ENCODE assay signal across 9 cellular contexts in the genomic region with DNA sequence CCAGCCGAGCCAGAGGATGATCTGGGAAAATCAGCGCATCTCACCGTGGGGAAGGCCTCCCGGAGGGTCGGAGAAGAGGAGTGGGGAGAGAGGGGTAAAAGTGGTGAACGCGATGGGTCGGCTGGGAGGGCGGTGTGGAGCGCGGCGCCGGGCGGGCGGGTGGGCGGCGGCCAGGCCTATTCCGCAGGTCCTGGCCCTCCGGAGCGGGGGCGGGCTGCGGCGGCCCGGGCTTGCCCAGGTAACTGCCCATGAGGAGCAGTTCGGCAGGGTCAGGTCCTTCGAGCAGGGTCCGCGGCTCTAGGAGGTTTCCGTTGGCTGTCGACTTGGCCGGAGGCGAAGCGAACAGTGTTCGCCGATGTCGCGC. TPM values are rescaled to one million over a fixed set of nuclear protein-coding genes. Genes with fewer than 3 reads are reported as not detected.
A peak's percentile ranks its signal among the peaks of the same experiment; 100 is the strongest.
DNase-seq lines count a peak whose midpoint lies in the region; ATAC-seq and TF ChIP-seq lines count a peak whose summit lies in the region.
"Not testable (repeated sequence)": the region's sequence is repeated elsewhere in the genome, so short reads cannot be mapped to it uniquely, and the experiment has no call there.
"Had no signal": no experiment of that assay in that cellular context is flagged by ENCODE, and none has a peak within 500 bp of the region (broad histone marks: within the 10 kb centered on the region; RNA-seq: fewer than 3 reads in every experiment).

No MANE protein-coding gene starts in this region.

- peak overlapping the region; percentile 60; the same call in 1 of the 2 replicates for H3K4me2 ChIP-seq in DND-41 (ENCODE audit: insufficient read depth, low read length)

- H3K27me3 Mint-ChIP-seq in MCF 10A (ENCODE audit: insufficient read depth, unreplicated experiment); natural killer cell (ENCODE audit: low read depth in 2 of 2): not testable (repeated sequence)

- not testable (repeated sequence) for H3K9me3 Mint-ChIP-seq in MCF 10A (ENCODE audit: unreplicated experiment); natural killer cell

- H3K79me2 ChIP-seq in DND-41 (ENCODE audit: insufficient read depth, low read length): peaks cover 16% of the 10 kb centered on the region; the same call in 1 of the 2 replicates

- not testable (repeated sequence) for TF ChIP-seq CTCF in DND-41 (IDR thresholded peaks at IDR 0.05; ENCODE audit: borderline replicate concordance, extremely low read depth, low read length, poor library complexity, severe bottlenecking); VCaP (conservative IDR thresholded peaks at IDR 0.05); MCF 10A (IDR thresholded peaks at IDR 0.05; ENCODE audit: unreplicated experiment); heart left ventricle (IDR thresholded peaks at IDR 0.05); natural killer cell (IDR thresholded peaks at IDR 0.05); testis (IDR thresholded peaks at IDR 0.05)

- not testable (repeated sequence) for H2AFZ ChIP-seq in DND-41 (ENCODE audit: low read depth, low read length)

- POLR2A ChIA-PET in MCF 10A (lab: Yijun Ruan, JAX): not testable (repeated sequence)

- WGBS in heart left ventricle, 4 donors: 0 to 1% (median 0%) methylated on average over 5 to 20 of the region's 37 CpGs
- 0% methylated on average over 1 to 9 of the region's 37 CpGs for WGBS in testis, 2 donors

- peak overlapping the region; percentile 57 for H3K9ac ChIP-seq in DND-41 (ENCODE audit: low read depth, low read length)

- peak; percentile 59 for ATAC-seq in DND-41 (ENCODE audit: insufficient read depth, low read depth)
- peak; percentile 45 for ATAC-seq in GM21786 (IDR thresholded peaks at IDR 0.05; ENCODE audit: unreplicated experiment)
- peak; percentile 44 for ATAC-seq in HG03439 (IDR thresholded peaks at IDR 0.05; ENCODE audit: unreplicated experiment)
- peak; percentile 29 to 71 (median 51) for ATAC-seq in heart left ventricle
- peak; percentile 37 to 48 (median 40) for ATAC-seq in natural killer cell

- H3K4me1 ChIP-seq in DND-41 (ENCODE audit: insufficient read depth, low read length): peaks cover 12% of the 10 kb centered on the region
- H3K4me1 ChIP-seq in heart left ventricle, testis: not testable (repeated sequence)

- H3K36me3 Mint-ChIP-seq in MCF 10A (ENCODE audit: insufficient read depth, unreplicated experiment): peaks cover 41% of the 10 kb centered on the region
- not testable (repeated sequence) for H3K36me3 Mint-ChIP-seq in natural killer cell

- H3K4me3 ChIP-seq in DND-41 (ENCODE audit: low read depth in 1 of 2, low read length in 2 of 2): peak overlapping the region; percentile 16 to 57; a peak in 3 of 4 replicates
- H3K4me3 ChIP-seq in heart left ventricle: peak overlapping the region; percentile 38 to 73 (median 64)
- H3K4me3 ChIP-seq in testis: peak overlapping the region; percentile 62 to 63

- not testable (repeated sequence) for H4K20me1 ChIP-seq in DND-41 (ENCODE audit: insufficient read depth, low read length)

- H3K9me3 ChIP-seq in DND-41 (ENCODE audit: insufficient read depth, low read length, severe bottlenecking); heart left ventricle; testis: not testable (repeated sequence)

- not testable (repeated sequence) for TF ChIP-seq POLR2A in heart left ventricle (IDR thresholded peaks at IDR 0.05); testis (IDR thresholded peaks at IDR 0.05)

- not testable (repeated sequence) for BruUV-seq in MCF 10A (replicated peaks; lab: Mats Ljungman, UMichigan)

- not testable (repeated sequence) for H3K27me3 ChIP-seq in DND-41 (ENCODE audit: insufficient read depth, low read length, poor library complexity); heart left ventricle; testis

- intact Hi-C loops in MCF 10A (cut with micrococcal nuclease); heart left ventricle (cut with DNase I); natural killer cell (cut with micrococcal nuclease); testis (cut with DNase I; ENCODE audit: low total_unique reads): not testable (repeated sequence)

- peaks cover 36% of the 10 kb centered on the region for H3K36me3 ChIP-seq in DND-41 (ENCODE audit: insufficient read depth, low read length)
- peaks cover 0 to 42% (median 37%) of the 10 kb centered on the region in 9 donors for H3K36me3 ChIP-seq in heart left ventricle
- H3K36me3 ChIP-seq in testis (ENCODE audit: low read depth, missing control alignments): not testable (repeated sequence)

- CTCF ChIA-PET in MCF 10A (lab: Yijun Ruan, JAX): not testable (repeated sequence)

- DNase-seq in DND-41; MCF 10A (ENCODE audit: unreplicated experiment); heart left ventricle; natural killer cell; testis: not testable (repeated sequence)

- not testable (repeated sequence) for H3K4me1 Mint-ChIP-seq in MCF 10A (ENCODE audit: insufficient read depth, unreplicated experiment)
- peaks cover 6 to 11% of the 10 kb centered on the region in 2 donors for H3K4me1 Mint-ChIP-seq in natural killer cell

- H3K4me3 Mint-ChIP-seq in MCF 10A (ENCODE audit: unreplicated experiment): peak overlapping the region; percentile 64
- H3K4me3 Mint-ChIP-seq in natural killer cell: peak overlapping the region; percentile 81

- H3K27ac ChIP-seq in DND-41 (ENCODE audit: low read length): not testable (repeated sequence)
- peak overlapping the region; percentile 49 for H3K27ac ChIP-seq in VCaP
- H3K27ac ChIP-seq in heart left ventricle: peak overlapping the region in 8 of 12 donors; percentile 73 to 92 (median 83)
- H3K27ac ChIP-seq in testis: peak overlapping the region in 1 of 2 donors; percentile 81

- H3K27ac Mint-ChIP-seq in MCF 10A (ENCODE audit: low read depth, unreplicated experiment): not testable (repeated sequence)
- peak overlapping the region in 1 of 2 donors; percentile 75 for H3K27ac Mint-ChIP-seq in natural killer cell

RNA-seq across cellular contexts. Expression of a gene that starts 44.0 kb away (rescaled TPM):
- total RNA-seq in MCF 10A (2022): 41.5 and 42.3 TPM in 2 replicates
- total RNA-seq in heart left ventricle: 10 to 100 TPM; 10.8 to 33.2 (median 19.9) TPM
- 10 to 100 TPM in 1 of 2 donors, 1 to 10 TPM in 1; 10.0 to 17.4 TPM for polyA plus RNA-seq in heart left ventricle
- 100 to 1,000 TPM; 108 to 136 (median 112) TPM for total RNA-seq in natural killer cell
- total RNA-seq in testis: 10 to 100 TPM; 48.9 to 55.5 TPM
- 36.5 TPM for polyA plus RNA-seq in testis (ENCODE audit: insufficient read depth, low read depth, low replicate concordance)

RNA-seq across cellular contexts. Expression of a gene that starts 46.7 kb away (rescaled TPM):
- total RNA-seq in MCF 10A (2022) (1.8 and 3.7 TPM in 2 replicates), heart left ventricle (1 to 10 TPM in 5 of 9 donors, under 1 TPM in 4; 0.25 to 1.7 (median 1.1) TPM), natural killer cell (10 to 100 TPM; 10.7 to 21.1 (median 10.7) TPM), testis (10 to 100 TPM; 17.3 to 22.4 TPM)
- polyA plus RNA-seq in heart left ventricle (1 to 10 TPM in 1 of 2 donors, under 1 TPM in 1; 0.55 to 1.4 TPM), testis (ENCODE audit: insufficient read depth, low read depth, low replicate concordance) (21.3 TPM)

RNA-seq across cellular contexts. Expression of a gene that starts 50.0 kb away (rescaled TPM):
- 0.12 and 0.16 TPM in 2 replicates for total RNA-seq in MCF 10A (2022)
- not detected for total RNA-seq in heart left ventricle
- polyA plus RNA-seq in heart left ventricle: under 1 TPM in 1 of 2 donors, not detected in 1; 0.11 TPM
- under 1 TPM in 1 of 3 donors, not detected in 2; 0.09 TPM for total RNA-seq in natural killer cell
- 10 to 100 TPM in 1 of 2 donors, 1 to 10 TPM in 1; 1.4 to 12.5 TPM for total RNA-seq in testis
- polyA plus RNA-seq in testis (ENCODE audit: insufficient read depth, low read depth, low replicate concordance): 4.8 TPM
- total RNA-seq: myocyte had no signal
